Comparison of ENCODE assay signal across 8 cellular contexts in genomic region chr17:50060951-50061712, GRCh38. TPM values are rescaled to one million over a fixed set of nuclear protein-coding genes. Genes with fewer than 3 reads are reported as not detected.
A peak's percentile ranks its signal among the peaks of the same experiment; 100 is the strongest.
DNase-seq lines count a peak whose midpoint lies in the region; ATAC-seq lines count a peak whose summit lies in the region.

No MANE protein-coding gene starts in this region.

- H3K4me1 Mint-ChIP-seq in activated T-cell treated with anti-CD3 and anti-CD28 coated beads, Interleukin-2, amount 50 U/mL, for 72 hours (ENCODE audit: low read depth), result peaks cover 12% of the 10 kb centered on the region

- ATAC-seq in HG03460 (IDR thresholded peaks at IDR 0.05; ENCODE audit: unreplicated experiment), result no peak
- ATAC-seq in HG03378 (IDR thresholded peaks at IDR 0.05; ENCODE audit: unreplicated experiment), result no peak
- no peak for ATAC-seq in activated T-cell treated with anti-CD3 and anti-CD28 coated beads, Interleukin-2, amount 50 U/mL, for 72 hours (replicated peaks in 1 of 2)

- no peak overlapping the region for H3K4me3 Mint-ChIP-seq in activated T-cell treated with anti-CD3 and anti-CD28 coated beads, Interleukin-2, amount 50 U/mL, for 72 hours

- no peaks in the 10 kb centered on the region for H3K27me3 Mint-ChIP-seq in activated T-cell treated with anti-CD3 and anti-CD28 coated beads, Interleukin-2, amount 50 U/mL, for 72 hours (ENCODE audit: low read depth)

- H3K36me3 Mint-ChIP-seq in activated T-cell treated with anti-CD3 and anti-CD28 coated beads, Interleukin-2, amount 50 U/mL, for 72 hours (ENCODE audit: insufficient read depth in 2 of 2), result no peaks in the 10 kb centered on the region

- H3K27ac Mint-ChIP-seq in activated T-cell treated with anti-CD3 and anti-CD28 coated beads, Interleukin-2, amount 50 U/mL, for 72 hours, result no peak overlapping the region

- DNase-seq in EH (ENCODE audit: low read depth) (peak; percentile 94), amniotic epithelial cell (ENCODE audit: low read depth) (peak; percentile 56), cardiac septum (ENCODE audit: low spot score) (peak; percentile 92), renal cortical epithelial cell (ENCODE audit: low read depth) (peak; percentile 78)
- no peak for DNase-seq in activated T-cell treated with anti-CD3 and anti-CD28 coated beads, Interleukin-2, amount 50 U/mL, for 72 hours
- DNase-seq in activated CD4-positive, alpha-beta T cell treated with anti-CD3 and anti-CD28 coated beads for 4 hours, result no peak

- no peaks in the 10 kb centered on the region for H3K9me3 Mint-ChIP-seq in activated T-cell treated with anti-CD3 and anti-CD28 coated beads, Interleukin-2, amount 50 U/mL, for 72 hours

- intact Hi-C loops in cardiac septum (cut with DNase I), result loop anchor here (5.0 kb wide), 1 partner anchor 36 kb away; the partner anchor contains the start of gene PDK2

RNA-seq across cellular contexts. Expression of gene ITGA3, which starts 5.2 kb away (rescaled TPM):
- 57.8 TPM for total RNA-seq in cardiac septum
- 882 and 1,202 TPM in 2 replicates for total RNA-seq in renal cortical epithelial cell
- 10 to 100 TPM; 16.6 to 16.9 TPM for total RNA-seq in activated T-cell treated with anti-CD3 and anti-CD28 coated beads, Interleukin-2, amount 50 U/mL, for 72 hours

RNA-seq across cellular contexts. Expression of gene PDK2, which starts 34.0 kb away (rescaled TPM):
- 131 TPM for total RNA-seq in cardiac septum
- total RNA-seq in renal cortical epithelial cell, result 4.2 and 37.9 TPM in 2 replicates
- total RNA-seq in activated T-cell treated with anti-CD3 and anti-CD28 coated beads, Interleukin-2, amount 50 U/mL, for 72 hours, result 10 to 100 TPM; 26.6 to 34.6 TPM

Comparison
In these comparisons a context has a peak if more than half of its experiments do, and no peak if none do; other contexts are left out.
1. DNase-seq: peak in EH (single experiment), amniotic epithelial cell (single experiment), cardiac septum (single experiment) and renal cortical epithelial cell (single experiment); none in activated T-cell treated with anti-CD3 and anti-CD28 coated beads, Interleukin-2, amount 50 U/mL, for 72 hours (0 of 2) and activated CD4-positive, alpha-beta T cell treated with anti-CD3 and anti-CD28 coated beads for 4 hours (0 of 2).
2. RNA of gene ITGA3, which starts 5.2 kb away (total RNA-seq): 882 to 1,202 TPM in renal cortical epithelial cell; 57.8 TPM in cardiac septum (single experiment) and 16.6 to 16.9 TPM in activated T-cell treated with anti-CD3 and anti-CD28 coated beads, Interleukin-2, amount 50 U/mL, for 72 hours; every median in the first group is over 10 times any median in the second.